Comparison of ENCODE assay signal across 16 cellular contexts in genomic region chr1:196063952-196064351, GRCh38.
"Had no signal": no experiment of that assay in that cellular context is flagged by ENCODE, and none has a peak within 500 bp of the region (broad histone marks: within the 10 kb centered on the region; RNA-seq: fewer than 3 reads in every experiment).

No MANE protein-coding gene starts in this region.

- H3K36me3 ChIP-seq: lower lobe of right lung, suprapubic skin, upper lobe of left lung had no signal

- H3K36me3 Mint-ChIP-seq: activated naive CD4-positive, alpha-beta T cell treated with anti-CD3 and anti-CD28 coated beads, Interleukin-2, amount 50 U/mL, for 24 hours; immature natural killer cell; naive thymus-derived CD4-positive, alpha-beta T cell had no signal

- H3K9me3 Mint-ChIP-seq: activated CD4-positive, alpha-beta T cell treated with anti-CD3 and anti-CD28 coated beads, Interleukin-2, amount 10 ng/mL, durations not matched to agents 24 days and 14 days had no signal

- H3K27me3 Mint-ChIP-seq: activated B cell treated with CpG ODN at 0.5 μM for 24 hours; activated CD4-positive, alpha-beta T cell treated with anti-CD3 and anti-CD28 coated beads, Interleukin-2, amount 10 ng/mL, durations not matched to agents 24 days and 14 days; activated naive CD4-positive, alpha-beta T cell treated with anti-CD3 and anti-CD28 coated beads, Interleukin-2, amount 50 U/mL, for 24 hours; naive thymus-derived CD4-positive, alpha-beta T cell; progenitor cell of endocrine pancreas had no signal

- H3K27ac ChIP-seq: lower lobe of right lung, suprapubic skin, upper lobe of left lung had no signal

- H3K27ac Mint-ChIP-seq: activated B cell treated with CpG ODN at 0.5 μM for 24 hours; activated CD4-positive, alpha-beta T cell treated with anti-CD3 and anti-CD28 coated beads, Interleukin-2, amount 10 ng/mL, durations not matched to agents 24 days and 14 days; activated naive CD4-positive, alpha-beta T cell treated with anti-CD3 and anti-CD28 coated beads, Interleukin-2, amount 50 U/mL, for 24 hours; immature natural killer cell; naive thymus-derived CD4-positive, alpha-beta T cell; progenitor cell of endocrine pancreas had no signal

- H3K4me3 ChIP-seq: lower lobe of right lung, smooth muscle cell, suprapubic skin, upper lobe of left lung had no signal

- H3K9me3 ChIP-seq: lower lobe of right lung, suprapubic skin, upper lobe of left lung had no signal

- H3K4me1 ChIP-seq: lower lobe of right lung, suprapubic skin, upper lobe of left lung had no signal

- ATAC-seq: left cardiac atrium; lower lobe of right lung; naive thymus-derived CD4-positive, alpha-beta T cell; right cardiac atrium had no signal

- DNase-seq: activated B cell treated with CpG ODN at 0.5 μM for 24 hours; activated CD4-positive, alpha-beta T cell treated with anti-CD3 and anti-CD28 coated beads, Interleukin-2, amount 10 ng/mL, durations not matched to agents 24 days and 14 days; activated CD8-positive, alpha-beta memory T cell treated with anti-CD3 and anti-CD28 coated beads for 24 hours; cerebellar nuclear complex; dermis blood vessel endothelial cell; immature natural killer cell; left cardiac atrium; lower lobe of right lung; naive thymus-derived CD4-positive, alpha-beta T cell; right cardiac atrium; stimulated activated naive CD4-positive, alpha-beta T cell; upper lobe of left lung had no signal

- H3K4me2 ChIP-seq: smooth muscle cell had no signal

- H3K27me3 ChIP-seq: suprapubic skin, upper lobe of left lung had no signal

- H3K4me3 Mint-ChIP-seq: activated B cell treated with CpG ODN at 0.5 μM for 24 hours; activated CD4-positive, alpha-beta T cell treated with anti-CD3 and anti-CD28 coated beads, Interleukin-2, amount 10 ng/mL, durations not matched to agents 24 days and 14 days; activated naive CD4-positive, alpha-beta T cell treated with anti-CD3 and anti-CD28 coated beads, Interleukin-2, amount 50 U/mL, for 24 hours; immature natural killer cell; naive thymus-derived CD4-positive, alpha-beta T cell had no signal

- H3K4me1 Mint-ChIP-seq: activated B cell treated with CpG ODN at 0.5 μM for 24 hours; activated CD4-positive, alpha-beta T cell treated with anti-CD3 and anti-CD28 coated beads, Interleukin-2, amount 10 ng/mL, durations not matched to agents 24 days and 14 days; activated naive CD4-positive, alpha-beta T cell treated with anti-CD3 and anti-CD28 coated beads, Interleukin-2, amount 50 U/mL, for 24 hours; immature natural killer cell; naive thymus-derived CD4-positive, alpha-beta T cell had no signal
